ENCODE assay signal across 2 cellular contexts in genomic region chr12:3091030-3091304, GRCh38.
TF ChIP-seq lines count a peak whose summit lies in the region.

No MANE protein-coding gene starts in this region.

TF ChIP-seq in H1, 55 proteins besides CTCF, POLR2A, EP300 and RAD21 (continued from another document):
- no peak for TF ChIP-seq USF2 (IDR thresholded peaks at IDR 0.05; ENCODE audit: low read length)
- TF ChIP-seq SIX5 (IDR thresholded peaks at IDR 0.05; ENCODE audit: low read depth, low read length), result no peak
- no peak for TF ChIP-seq ASH2L (IDR thresholded peaks at IDR 0.05; ENCODE audit: low read length)
- no peak for TF ChIP-seq FOSL1 (IDR thresholded peaks at IDR 0.05; ENCODE audit: insufficient read depth, low read depth, low read length)
- no peak for TF ChIP-seq PHF8 (conservative IDR thresholded peaks at IDR 0.05; ENCODE audit: low read depth, low read length)
- TF ChIP-seq RNF2 (IDR thresholded peaks at IDR 0.05; ENCODE audit: borderline replicate concordance, low read depth, low read length, missing control alignments, poor library complexity, severe bottlenecking), result no peak
- no peak for TF ChIP-seq ATF2 (IDR thresholded peaks at IDR 0.05; ENCODE audit: low read length)
- TF ChIP-seq BACH1 (IDR thresholded peaks at IDR 0.05; ENCODE audit: low read length), result no peak

TF ChIP-seq in liver, 16 proteins besides CTCF, POLR2A, EP300 and RAD21 (continued from another document):
- no peak for TF ChIP-seq REST (IDR thresholded peaks at IDR 0.05)
